ENCODE assay signal across 8 cellular contexts in the genomic region with DNA sequence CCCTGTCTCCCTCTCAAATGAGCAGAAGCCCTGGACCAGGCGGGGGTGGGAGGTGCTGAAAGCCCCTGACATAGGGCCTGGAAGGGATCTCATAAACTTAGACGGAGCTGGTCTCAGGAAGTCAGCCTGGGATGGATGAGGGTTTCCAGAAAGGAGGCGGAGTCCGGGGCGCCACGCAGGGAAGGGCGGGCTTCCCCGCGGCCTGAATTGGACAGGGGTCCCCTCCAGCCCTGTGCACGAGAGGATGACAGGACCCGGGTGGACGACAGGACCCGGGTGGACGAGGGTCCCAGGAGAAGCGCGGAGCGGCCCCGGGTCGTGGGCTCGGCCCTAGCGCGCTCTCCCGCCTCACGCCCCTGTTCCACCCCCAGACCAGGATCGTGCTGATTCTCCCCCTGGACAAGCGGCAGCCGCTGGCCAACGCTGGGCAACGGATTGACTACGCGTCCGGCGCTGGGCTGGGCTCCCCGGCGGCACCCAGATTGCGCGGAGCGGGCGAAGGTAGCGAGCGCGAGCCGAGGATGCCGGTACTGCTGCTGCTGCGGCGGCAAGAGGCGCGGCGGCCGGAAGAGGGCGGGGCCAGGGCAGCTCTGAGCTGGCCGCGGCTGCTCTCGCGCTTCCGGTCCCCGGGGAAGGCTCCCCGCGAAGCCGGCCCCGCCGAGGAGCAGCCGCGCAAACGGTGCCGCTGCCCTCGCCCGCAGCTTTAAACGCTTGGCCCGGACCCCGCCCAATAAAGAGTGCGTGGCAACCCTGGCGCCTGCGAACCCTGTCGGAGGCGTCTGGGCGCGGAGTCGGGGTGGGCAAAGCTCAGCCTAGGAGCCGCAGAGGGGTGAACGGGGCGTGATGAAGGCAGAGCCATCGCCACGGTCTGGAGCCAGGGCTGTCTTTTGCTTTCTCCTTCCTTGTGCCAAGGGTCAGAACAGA. TPM values are rescaled to one million over a fixed set of nuclear protein-coding genes. Genes with fewer than 3 reads are reported as not detected.
DNase-seq lines count a peak whose midpoint lies in the region; ATAC-seq and TF ChIP-seq lines count a peak whose summit lies in the region.

No MANE protein-coding gene starts in this region.

- 1% methylated on average over 84 of the region's 84 CpGs for WGBS in heart right ventricle, 2 donors
- 1% methylated on average over 16 to 54 of the region's 84 CpGs for WGBS in upper lobe of left lung, 2 donors

- H3K4me3 Mint-ChIP-seq in T-cell = peak overlapping the region; percentile 78 to 96 (median 95)

- peak overlapping the region; percentile 92 for H3K9ac ChIP-seq in adipocyte (ENCODE audit: low read length)

- TF ChIP-seq CTCF in heart right ventricle (IDR thresholded peaks at IDR 0.05) (no peak), upper lobe of left lung (IDR thresholded peaks at IDR 0.05) (peak in 3 of 6 experiments; percentile 6 to 31 (median 30))

- peak in 2 of 4 donors; percentile 69 to 88 for TF ChIP-seq POLR2A in upper lobe of left lung (IDR thresholded peaks at IDR 0.05)

- CTCF ChIA-PET in T-cell (lab: Charles Lee) = interaction anchor here in 1 of 2 donors (0.7 to 1.7 kb wide), 2 partner anchors 16 to 206 kb away, joined by 3 to 5 read pairs; no protein-coding TSS in a partner anchor

- no peak for TF ChIP-seq EP300 in upper lobe of left lung (IDR thresholded peaks at IDR 0.05)

- POLR2A ChIA-PET in T-cell (lab: Charles Lee) = no interaction called here

- H3K9me3 ChIP-seq in adipocyte (ENCODE audit: control insufficient read depth, low read length) (no peaks in the 10 kb centered on the region), heart right ventricle (no peaks in the 10 kb centered on the region), upper lobe of left lung (no peaks in the 10 kb centered on the region)

- H3K36me3 Mint-ChIP-seq in T-cell = no peaks in the 10 kb centered on the region

- H3K27ac ChIP-seq in heart right ventricle = peak overlapping the region; percentile 24 to 93 (median 84)
- peak overlapping the region; percentile 77 to 91 (median 88) for H3K27ac ChIP-seq in upper lobe of left lung

- peak overlapping the region; percentile 85 for H3K4me3 ChIP-seq in adipocyte (ENCODE audit: low read length)
- H3K4me3 ChIP-seq in heart right ventricle = peak overlapping the region; percentile 49 to 84 (median 77)
- peak overlapping the region; percentile 56 to 77 (median 68) for H3K4me3 ChIP-seq in upper lobe of left lung

- intact Hi-C loops in heart right ventricle (cut with DNase I) (no loop called here), posterior cingulate gyrus (cut with DNase I) (no loop called here)

- no peaks in the 10 kb centered on the region for H3K9me3 Mint-ChIP-seq in T-cell

- H3K27me3 Mint-ChIP-seq in T-cell = no peaks in the 10 kb centered on the region

- peak; percentile 34 for ATAC-seq in GM21825 (IDR thresholded peaks at IDR 0.05; ENCODE audit: unreplicated experiment)
- peak; percentile 74 to 76 (median 75) for ATAC-seq in T-cell (replicated peaks in 1 of 4)
- ATAC-seq in heart right ventricle = peak; percentile 55 to 70 (median 62)
- peak; percentile 69 to 81 for ATAC-seq in upper lobe of left lung (ENCODE audit: low FRiP score in 2 of 2)

- H3K4me1 ChIP-seq in adipocyte (ENCODE audit: control insufficient read depth, insufficient read depth, low read length) = peaks cover 32% of the 10 kb centered on the region
- peaks cover 19 to 48% (median 42%) of the 10 kb centered on the region in 9 donors for H3K4me1 ChIP-seq in heart right ventricle
- H3K4me1 ChIP-seq in upper lobe of left lung = peaks cover 31 to 54% (median 45%) of the 10 kb centered on the region in 4 donors

- peak overlapping the region; percentile 93 to 95 for H3K27ac Mint-ChIP-seq in T-cell

- peaks cover 35 to 40% (median 36%) of the 10 kb centered on the region in 3 donors for H3K4me1 Mint-ChIP-seq in T-cell

- no peaks in the 10 kb centered on the region for H3K27me3 ChIP-seq in adipocyte (replicated peaks; ENCODE audit: control insufficient read depth, insufficient read depth, low read length)
- H3K27me3 ChIP-seq in heart right ventricle = no peaks in the 10 kb centered on the region
- no peaks in the 10 kb centered on the region for H3K27me3 ChIP-seq in upper lobe of left lung

- DNase-seq in DMS114 treated with DMSO at 0.1 percent for 48 hours (lab: John Stamatoyannopoulos, UW; ENCODE audit: unreplicated experiment) = peak; percentile 41
- DNase-seq in NCI-H1092 (lab: John Stamatoyannopoulos, UW) = peak; percentile 59
- DNase-seq in T-cell = peak; percentile 58 to 88 (median 77)
- DNase-seq in adipocyte (ENCODE audit: low read depth) = peak; percentile 93
- DNase-seq in heart right ventricle = peak; percentile 81 to 87
- peak in 9 of 10 donors; percentile 69 to 97 (median 81) for DNase-seq in posterior cingulate gyrus
- DNase-seq in upper lobe of left lung = peak; percentile 86 to 98

- peaks cover 13% of the 10 kb centered on the region for H3K36me3 ChIP-seq in adipocyte (ENCODE audit: control insufficient read depth, insufficient read depth, low read length, severe bottlenecking)
- peaks cover 0 to 22% (median 2%) of the 10 kb centered on the region in 9 donors for H3K36me3 ChIP-seq in heart right ventricle
- peaks cover under 1 to 20% (median 12%) of the 10 kb centered on the region in 4 donors for H3K36me3 ChIP-seq in upper lobe of left lung

RNA-seq across cellular contexts. Expression of gene C20orf144, which starts 1.3 kb away (rescaled TPM):
- under 1 TPM in 4 of 5 donors, not detected in 1; 0.16 to 0.26 (median 0.22) TPM for total RNA-seq in T-cell
- total RNA-seq in heart right ventricle = not detected
- under 1 TPM in 1 of 2 donors, not detected in 1; 0.03 TPM for polyA plus RNA-seq in heart right ventricle
- not detected for total RNA-seq in upper lobe of left lung

RNA-seq across cellular contexts. Expression of gene ACTL10, which starts 3.3 kb away (rescaled TPM):
- total RNA-seq in T-cell (1 to 10 TPM; 1.1 to 7.9 (median 6.1) TPM), heart right ventricle (under 1 TPM in 6 of 10 donors, not detected in 4; 0.11 to 0.39 (median 0.25) TPM), upper lobe of left lung (1 to 10 TPM in 5 of 6 donors, not detected in 1; 1.7 to 3.8 (median 2.1) TPM)
- 1 to 10 TPM in 1 of 2 donors, under 1 TPM in 1; 0.59 to 1.2 TPM for polyA plus RNA-seq in heart right ventricle

RNA-seq across cellular contexts. Expression of gene NECAB3, which starts 10.8 kb away (rescaled TPM):
- total RNA-seq in T-cell (10 to 100 TPM in 3 of 5 donors, 1 to 10 TPM in 2; 8.5 to 33.9 (median 28.9) TPM), heart right ventricle (10 to 100 TPM; 53.7 to 92.8 (median 77.2) TPM), upper lobe of left lung (100 to 1,000 TPM in 2 of 6 donors, 10 to 100 TPM in 4; 43.4 to 309 (median 90.6) TPM)
- 10 to 100 TPM; 36.6 to 90.6 TPM for polyA plus RNA-seq in heart right ventricle

RNA-seq across cellular contexts. Expression of gene E2F1, which starts 22.8 kb away (rescaled TPM):
- total RNA-seq in T-cell (1 to 10 TPM; 1.8 to 7.4 (median 4.6) TPM), heart right ventricle (1 to 10 TPM in 8 of 10 donors, under 1 TPM in 2; 0.44 to 3.4 (median 1.5) TPM), upper lobe of left lung (10 to 100 TPM in 1 of 6 donors, 1 to 10 TPM in 5; 5.5 to 12.9 (median 6.8) TPM)
- under 1 TPM; 0.73 to 0.91 TPM for polyA plus RNA-seq in heart right ventricle

RNA-seq across cellular contexts. Expression of gene PXMP4, which starts 56.7 kb away (rescaled TPM):
- total RNA-seq in T-cell = 10 to 100 TPM in 3 of 5 donors, 1 to 10 TPM in 2; 6.1 to 15.4 (median 13.9) TPM
- 10 to 100 TPM in 9 of 10 donors, 1 to 10 TPM in 1; 9.6 to 14.8 (median 12.3) TPM for total RNA-seq in heart right ventricle
- polyA plus RNA-seq in heart right ventricle = 1 to 10 TPM; 4.6 to 4.9 TPM
- 10 to 100 TPM; 18.4 to 80.2 (median 29.8) TPM for total RNA-seq in upper lobe of left lung

Comparison
In these comparisons a context has a peak if more than half of its experiments do, and no peak if none do; other contexts are left out.
1. Peak in every context shown above with its lines: DNase-seq, ATAC-seq, H3K4me3 ChIP-seq and H3K27ac ChIP-seq.
2. DNase-seq: peak in every context shown above with its lines; median percentile 93 in adipocyte; 92 in upper lobe of left lung; 84 in heart right ventricle; 81 in posterior cingulate gyrus; 77 in T-cell; 59 in NCI-H1092; 41 in DMS114 treated with DMSO at 0.1 percent for 48 hours.